In genomic region chr2:239726631-239727181, GRCh38 we compare ENCODE assay signal across 19 cellular contexts.
DNase-seq lines count a peak whose midpoint lies in the region; ATAC-seq and TF ChIP-seq lines count a peak whose summit lies in the region.
"Had no signal": no experiment of that assay in that cellular context is flagged by ENCODE, and none has a peak within 500 bp of the region (broad histone marks: within the 10 kb centered on the region; RNA-seq: fewer than 3 reads in every experiment).

No MANE protein-coding gene starts in this region.

- TF ChIP-seq CTCF in heart right ventricle (IDR thresholded peaks at IDR 0.05) (no peak), RWPE2 (IDR thresholded peaks at IDR 0.05; ENCODE audit: poor library complexity, severe bottlenecking) (no peak)

- 81 to 86% methylated on average over 13 of the region's 13 CpGs for WGBS in heart right ventricle, 2 donors
- 93 to 94% methylated on average over 12 to 13 of the region's 13 CpGs for WGBS in aorta, 2 donors

- DNase-seq in cardiac septum (ENCODE audit: low spot score) = peak; percentile 65
- DNase-seq in heart right ventricle = no peak
- DNase-seq in RWPE2 (ENCODE audit: low spot score) = peak; percentile 55
- DNase-seq in sciatic nerve (ENCODE audit: low spot score) = peak; percentile 45
- DNase-seq in aorta = peak; percentile 41 to 73
- no peak for DNase-seq in dermis blood vessel endothelial cell
- DNase-seq in DMS79 (lab: John Stamatoyannopoulos, UW) = no peak
- DNase-seq in stimulated activated effector memory CD8-positive, alpha-beta T cell treated with anti-CD3 and anti-CD28 coated beads, Interleukin-12 subunit alpha, Interleukin-12 subunit beta, amount 100 ng/mL, for 72 hours (ENCODE audit: low spot score in 2 of 2) = no peak
- DNase-seq: CD8-positive, alpha-beta T cell; EL; HFFc6; NCI-H1048; NCI-H1436 treated with DMSO at 0.1 percent for 48 hours; NCI-H2081 treated with DMSO at 0.1 percent for 48 hours; NCI-H510A; SHP77 treated with DMSO at 0.1 percent for 48 hours had no signal

- H3K4me3 ChIP-seq in heart right ventricle = no peak overlapping the region
- H3K4me3 ChIP-seq in RWPE2 (ENCODE audit: severe bottlenecking) = no peak overlapping the region
- no peak overlapping the region for H3K4me3 ChIP-seq in aorta (ENCODE audit: low read length in 2 of 2)

- no peak for ATAC-seq in heart right ventricle
- ATAC-seq in RWPE2 (ENCODE audit: low read depth) = no peak
- no peak for ATAC-seq in sciatic nerve
- no peak for ATAC-seq in aorta (ENCODE audit: low FRiP score)
- ATAC-seq in stimulated activated effector memory CD8-positive, alpha-beta T cell treated with anti-CD3 and anti-CD28 coated beads, Interleukin-12 subunit alpha, Interleukin-12 subunit beta, amount 100 ng/mL, for 72 hours = no peak
- ATAC-seq: CD8-positive, alpha-beta T cell; HepG2; Panc1 had no signal

- H3K9me3 Mint-ChIP-seq in stimulated activated effector memory CD8-positive, alpha-beta T cell treated with anti-CD3 and anti-CD28 coated beads, Interleukin-12 subunit alpha, Interleukin-12 subunit beta, amount 100 ng/mL, for 72 hours = no peaks in the 10 kb centered on the region
- H3K9me3 Mint-ChIP-seq: CD8-positive, alpha-beta T cell had no signal

- H3K27me3 ChIP-seq in heart right ventricle (peaks cover 0 to 39% (median 7%) of the 10 kb centered on the region in 7 donors), RWPE2 (ENCODE audit: insufficient read depth, poor library complexity, severe bottlenecking) (peaks cover 4% of the 10 kb centered on the region), aorta (ENCODE audit: control insufficient read depth in 1 of 2, insufficient read depth in 2 of 2, low read length in 1 of 2) (no peaks in the 10 kb centered on the region)

- H3K36me3 ChIP-seq in heart right ventricle = no peaks in the 10 kb centered on the region
- H3K36me3 ChIP-seq in RWPE2 (ENCODE audit: low read depth) = no peaks in the 10 kb centered on the region
- no peaks in the 10 kb centered on the region for H3K36me3 ChIP-seq in aorta (ENCODE audit: control insufficient read depth in 1 of 2, insufficient read depth in 2 of 2, low read length in 1 of 2)

- intact Hi-C loops in cardiac septum (cut with DNase I) (no loop called here), heart right ventricle (cut with DNase I) (no loop called here), sciatic nerve (cut with DNase I) (no loop called here), aorta (cut with DNase I) (no loop called here)

- H3K27ac Mint-ChIP-seq in stimulated activated effector memory CD8-positive, alpha-beta T cell treated with anti-CD3 and anti-CD28 coated beads, Interleukin-12 subunit alpha, Interleukin-12 subunit beta, amount 100 ng/mL, for 72 hours = no peak overlapping the region
- H3K27ac Mint-ChIP-seq: CD8-positive, alpha-beta T cell; HFFc6 had no signal

- H3K36me3 Mint-ChIP-seq in stimulated activated effector memory CD8-positive, alpha-beta T cell treated with anti-CD3 and anti-CD28 coated beads, Interleukin-12 subunit alpha, Interleukin-12 subunit beta, amount 100 ng/mL, for 72 hours = no peaks in the 10 kb centered on the region
- H3K36me3 Mint-ChIP-seq: CD8-positive, alpha-beta T cell had no signal

- H3K4me1 Mint-ChIP-seq in stimulated activated effector memory CD8-positive, alpha-beta T cell treated with anti-CD3 and anti-CD28 coated beads, Interleukin-12 subunit alpha, Interleukin-12 subunit beta, amount 100 ng/mL, for 72 hours = peaks cover 17% of the 10 kb centered on the region

- no peak overlapping the region for H3K4me3 Mint-ChIP-seq in stimulated activated effector memory CD8-positive, alpha-beta T cell treated with anti-CD3 and anti-CD28 coated beads, Interleukin-12 subunit alpha, Interleukin-12 subunit beta, amount 100 ng/mL, for 72 hours
- H3K4me3 Mint-ChIP-seq: CD8-positive, alpha-beta T cell; HFFc6 had no signal

- H3K9me3 ChIP-seq in heart right ventricle = no peaks in the 10 kb centered on the region
- H3K9me3 ChIP-seq in RWPE2 (ENCODE audit: severe bottlenecking) = no peaks in the 10 kb centered on the region
- H3K9me3 ChIP-seq in aorta (ENCODE audit: control insufficient read depth, low read length) = no peaks in the 10 kb centered on the region

- H3K4me1 ChIP-seq in heart right ventricle (no peaks in the 10 kb centered on the region), RWPE2 (ENCODE audit: insufficient read depth, poor library complexity, severe bottlenecking) (no peaks in the 10 kb centered on the region), aorta (ENCODE audit: control insufficient read depth in 1 of 2, insufficient read depth in 2 of 2, low read length in 2 of 2) (no peaks in the 10 kb centered on the region)

- H3K27ac ChIP-seq in heart right ventricle = no peak overlapping the region
- H3K27ac ChIP-seq in RWPE2 (ENCODE audit: poor library complexity, severe bottlenecking) = no peak overlapping the region
- H3K27ac ChIP-seq in aorta (ENCODE audit: low read depth in 1 of 2, low read length in 2 of 2) = no peak overlapping the region
- H3K27ac ChIP-seq: KMS-11 had no signal

Comparison
In these comparisons a context has a peak if more than half of its experiments do, and no peak if none do; other contexts are left out.
1. DNase-seq: peak in cardiac septum (single experiment), RWPE2 (single experiment), sciatic nerve (single experiment) and aorta (2 of 2); none in heart right ventricle (0 of 2), dermis blood vessel endothelial cell (single experiment), DMS79 (single experiment) and stimulated activated effector memory CD8-positive, alpha-beta T cell treated with anti-CD3 and anti-CD28 coated beads, Interleukin-12 subunit alpha, Interleukin-12 subunit beta, amount 100 ng/mL, for 72 hours (0 of 2).